24 cellular contexts compared by ENCODE assay signal in the genomic region with DNA sequence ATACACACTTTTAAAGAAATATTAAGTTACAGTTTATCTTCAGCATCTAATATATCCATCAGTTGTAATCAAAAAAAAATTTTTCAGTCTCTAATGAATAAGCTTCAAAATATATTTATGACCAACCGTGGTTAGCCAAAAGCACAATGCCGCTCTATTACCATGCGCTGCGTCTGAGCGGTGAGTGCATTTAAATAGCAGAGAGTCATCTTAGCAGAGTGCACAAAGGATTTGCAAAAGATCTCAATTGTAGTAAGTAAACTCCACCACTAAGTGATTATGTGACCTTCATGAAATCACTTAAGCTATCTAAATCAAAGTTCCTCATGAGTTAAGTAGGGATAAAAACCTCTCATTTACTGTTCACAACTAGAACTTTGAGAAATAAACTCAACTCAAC. TPM values are rescaled to one million over a fixed set of nuclear protein-coding genes. Genes with fewer than 3 reads are reported as not detected.
DNase-seq lines count a peak whose midpoint lies in the region; ATAC-seq, FAIRE-seq and TF ChIP-seq lines count a peak whose summit lies in the region.
"Had no signal": no experiment of that assay in that cellular context is flagged by ENCODE, and none has a peak within 500 bp of the region (broad histone marks: within the 10 kb centered on the region; RNA-seq: fewer than 3 reads in every experiment).

No MANE protein-coding gene starts in this region.

- H4K5ac ChIP-seq in H1 (ENCODE audit: insufficient read length, low read depth, low read length): no peak overlapping the region

- POLR2A ChIA-PET in H1 (lab: Charles Lee; ENCODE audit: partially characterized antibody): no interaction called here

- H3K4me1 ChIP-seq in OCI-LY1 (ENCODE audit: insufficient read depth, low read length, severe bottlenecking) (peaks cover 66% of the 10 kb centered on the region), H1 (replicated peaks in 1 of 4; ENCODE audit: control insufficient read depth in 3 of 4, insufficient read depth in 4 of 4, low read length in 3 of 4) (peaks cover 0 to 3% (median 1%) of the 10 kb centered on the region in 4 experiments; a peak in 2 of 7 replicates)

- ATAC-seq in HG02588 (IDR thresholded peaks at IDR 0.05; ENCODE audit: unreplicated experiment): no peak
- no peak for ATAC-seq in Right ventricle myocardium inferior
- ATAC-seq: HepG2, PC-3 had no signal

- no peak overlapping the region for H3K56ac ChIP-seq in H1 (replicated peaks; ENCODE audit: insufficient read length, low read depth, low read length)

- H3K4me1 Mint-ChIP-seq in activated CD4-positive, alpha-beta T cell treated with anti-CD3 and anti-CD28 coated beads, Interleukin-2, amount 10 ng/mL, durations not matched to agents 24 days and 14 days: peaks cover 8% of the 10 kb centered on the region

- CTCF ChIA-PET in H1 (lab: Charles Lee; ENCODE audit: partially characterized antibody): interaction anchor here (1.0 to 2.2 kb wide), 4 partner anchors 11 to 363 kb away, joined by 3 to 9 read pairs (median 6); no protein-coding TSS in a partner anchor

- H3K27ac ChIP-seq in OCI-LY1 (ENCODE audit: low read depth, low read length, poor library complexity, severe bottlenecking) (no peak overlapping the region), H1 (ENCODE audit: low read depth, low read length) (no peak overlapping the region)
- H3K27ac ChIP-seq: BLaER1 treated with 17β-estradiol and CSF1 and Interleukin-3, amounts not matched to agents 10 nM and 100 nM; SJSA1 had no signal

- H3K27me3 ChIP-seq in OCI-LY1 (ENCODE audit: insufficient read depth, low read length) (no peaks in the 10 kb centered on the region), H1 (replicated peaks in 1 of 4; ENCODE audit: control insufficient read depth in 3 of 4, extremely low read depth in 1 of 4, insufficient read depth in 3 of 4, low read length in 3 of 4) (no peaks in the 10 kb centered on the region)
- H3K27me3 ChIP-seq: BLaER1 treated with 17β-estradiol and CSF1 and Interleukin-3, amounts not matched to agents 10 nM and 100 nM; SJSA1 had no signal

- no peak for TF ChIP-seq POLR2A in H1 (IDR thresholded peaks at IDR 0.05; ENCODE audit: control extremely low read depth in 1 of 2, low read depth in 2 of 2, low read length in 2 of 2)

- H3K4me2 ChIP-seq in OCI-LY1 (ENCODE audit: low read length): peak overlapping the region; percentile 18; the same call in 1 of the 2 replicates
- H3K4me2 ChIP-seq in H1 (ENCODE audit: insufficient read depth in 1 of 2, low read depth in 2 of 2, low read length in 2 of 2): 0 out of 4 replicates have a peak overlapping the region, but pooled peaks of 1 of the 2 experiments have one; percentile 23
- H3K4me2 ChIP-seq: BLaER1 treated with 17β-estradiol and CSF1 and Interleukin-3, amounts not matched to agents 10 nM and 100 nM had no signal

- no peak overlapping the region for H2BK120ac ChIP-seq in H1 (replicated peaks; ENCODE audit: low read depth, low read length)

- H3K27me3 Mint-ChIP-seq in activated CD4-positive, alpha-beta T cell treated with anti-CD3 and anti-CD28 coated beads, Interleukin-2, amount 10 ng/mL, durations not matched to agents 24 days and 14 days: peaks cover 4% of the 10 kb centered on the region
- H3K27me3 Mint-ChIP-seq: CD4-positive, alpha-beta T cell had no signal

- intact Hi-C loops in activated CD4-positive, alpha-beta T cell treated with anti-CD3 and anti-CD28 coated beads, Interleukin-2, amount 10 ng/mL, durations not matched to agents 24 days and 14 days (cut with micrococcal nuclease): no loop called here
- intact Hi-C loops in Right ventricle myocardium inferior (cut with DNase I): no loop called here

- no peaks in the 10 kb centered on the region for H3K36me3 Mint-ChIP-seq in activated CD4-positive, alpha-beta T cell treated with anti-CD3 and anti-CD28 coated beads, Interleukin-2, amount 10 ng/mL, durations not matched to agents 24 days and 14 days (ENCODE audit: low read depth)

- WGBS in H1 (ENCODE audit: extremely low coverage in 1 of 2, insufficient coverage in 1 of 2, insufficient read length in 1 of 2, insufficient replicate concordance in 2 of 2, low coverage in 1 of 2, low lambda C conversion rate in 2 of 2, missing lambda C conversion rate in 1 of 2), 2 experiments: 62% methylated on average over 5 of the region's 5 CpGs; no CpG with 5 or more reads in 1 of the 2 experiments

- H2BK12ac ChIP-seq in H1 (ENCODE audit: low read depth, low read length): no peak overlapping the region

- H3K9me3 ChIP-seq in OCI-LY1 (ENCODE audit: low read length): no peaks in the 10 kb centered on the region
- no peaks in the 10 kb centered on the region for H3K9me3 ChIP-seq in H1 (ENCODE audit: insufficient read depth in 2 of 2, low read depth in 1 of 2, low read length in 1 of 2)
- H3K9me3 ChIP-seq: BLaER1 treated with 17β-estradiol and CSF1 and Interleukin-3, amounts not matched to agents 10 nM and 100 nM; SJSA1 had no signal

- no peak overlapping the region for H4K8ac ChIP-seq in H1 (ENCODE audit: extremely low read depth, insufficient read depth, low read length)

- H3K4ac ChIP-seq in H1 (replicated peaks; ENCODE audit: insufficient read length, low read depth, low read length): no peak overlapping the region

- H3K79me2 ChIP-seq in OCI-LY1 (ENCODE audit: insufficient read depth, low read length): peaks cover 22% of the 10 kb centered on the region
- H3K79me2 ChIP-seq in H1 (ENCODE audit: control insufficient read depth in 1 of 2, insufficient read depth in 2 of 2, low read length in 2 of 2): no peaks in the 10 kb centered on the region

- no peak for TF ChIP-seq EP300 in H1 (IDR thresholded peaks at IDR 0.05; ENCODE audit: borderline replicate concordance in 1 of 2, low read depth in 2 of 2, low read length in 2 of 2)

- H3K9ac ChIP-seq in OCI-LY1 (ENCODE audit: low read length) (no peak overlapping the region), H1 (replicated peaks in 1 of 4; ENCODE audit: extremely low read depth in 1 of 4, low read depth in 3 of 4, low read length in 3 of 4) (no peak overlapping the region)
- H3K9ac ChIP-seq: BLaER1 treated with 17β-estradiol and CSF1 and Interleukin-3, amounts not matched to agents 10 nM and 100 nM had no signal

- H3K18ac ChIP-seq in H1 (ENCODE audit: extremely low read depth, low read length): no peak overlapping the region

- no peak overlapping the region for H2AK5ac ChIP-seq in H1 (ENCODE audit: low read depth, low read length)

- H3K36me3 ChIP-seq in OCI-LY1 (ENCODE audit: insufficient read depth, low read length): no peaks in the 10 kb centered on the region
- H3K36me3 ChIP-seq in H1 (ENCODE audit: control insufficient read depth in 2 of 4, insufficient read depth in 4 of 4, low read length in 3 of 4): no peaks in the 10 kb centered on the region
- H3K36me3 ChIP-seq: BLaER1 treated with 17β-estradiol and CSF1 and Interleukin-3, amounts not matched to agents 10 nM and 100 nM; SJSA1 had no signal

- no peak overlapping the region for H3K4me3 Mint-ChIP-seq in activated CD4-positive, alpha-beta T cell treated with anti-CD3 and anti-CD28 coated beads, Interleukin-2, amount 10 ng/mL, durations not matched to agents 24 days and 14 days
- H3K4me3 Mint-ChIP-seq: CD4-positive, alpha-beta T cell had no signal

- peak; percentile 28 for FAIRE-seq in H1 (lab: Jason Lieb, UNC)
- FAIRE-seq: A204.1, G401.6, HepG2 had no signal

- no peak overlapping the region for H3K14ac ChIP-seq in H1 (ENCODE audit: insufficient read length)

- no peaks in the 10 kb centered on the region for H4K20me1 ChIP-seq in OCI-LY1 (ENCODE audit: insufficient read depth, low read length)
- H4K20me1 ChIP-seq in H1 (replicated peaks in 1 of 2; ENCODE audit: control insufficient read depth in 1 of 2, insufficient read depth in 2 of 2, low read length in 2 of 2): no peaks in the 10 kb centered on the region
- H4K20me1 ChIP-seq: BLaER1 treated with 17β-estradiol and CSF1 and Interleukin-3, amounts not matched to agents 10 nM and 100 nM had no signal

- no peak overlapping the region for H3K23ac ChIP-seq in H1 (ENCODE audit: insufficient read length)

- no peaks in the 10 kb centered on the region for H3K23me2 ChIP-seq in H1 (ENCODE audit: low read depth, low read length)

- H2AFZ ChIP-seq in OCI-LY1 (ENCODE audit: low read length) (no peak overlapping the region), H1 (ENCODE audit: low read length) (peak overlapping the region; percentile 6; the same call in 1 of the 2 replicates)

- no peak for TF ChIP-seq RAD21 in H1 (IDR thresholded peaks at IDR 0.05 in 1 of 2, conservative IDR thresholded peaks at IDR 0.05 in 1 of 2; ENCODE audit: low read depth in 2 of 2, low read length in 2 of 2)

- no peak overlapping the region for H4K91ac ChIP-seq in H1 (replicated peaks; ENCODE audit: insufficient read length, low read length)

- H3K4me3 ChIP-seq in OCI-LY1 (ENCODE audit: low read depth, low read length, poor library complexity, severe bottlenecking): no peak overlapping the region
- no peak overlapping the region for H3K4me3 ChIP-seq in H1 (ENCODE audit: extremely low read depth in 1 of 4, insufficient read depth in 2 of 4, low read depth in 3 of 4, low read length in 4 of 4)
- H3K4me3 ChIP-seq: BLaER1 treated with 17β-estradiol and CSF1 and Interleukin-3, amounts not matched to agents 10 nM and 100 nM; SJSA1 had no signal

- TF ChIP-seq CTCF in OCI-LY1 (IDR thresholded peaks at IDR 0.05; ENCODE audit: low read length): no peak
- TF ChIP-seq CTCF in H1 (IDR thresholded peaks at IDR 0.05; ENCODE audit: control extremely low read depth in 1 of 3, insufficient read depth in 1 of 3, low read depth in 1 of 3, low read length in 3 of 3): no peak

- H3K79me1 ChIP-seq in H1 (ENCODE audit: low read depth, low read length): no peaks in the 10 kb centered on the region

- H2BK20ac ChIP-seq in H1 (ENCODE audit: low read length): no peak overlapping the region

- no peak overlapping the region for H2BK15ac ChIP-seq in H1 (ENCODE audit: low read length)

- H2BK5ac ChIP-seq in H1 (ENCODE audit: low read depth, low read length): no peak overlapping the region

- H3F3A ChIP-seq in OCI-LY1 (ENCODE audit: insufficient read depth, low read length): no peaks in the 10 kb centered on the region

- peak; percentile 34 for DNase-seq in activated CD4-positive, alpha-beta T cell treated with anti-CD3 and anti-CD28 coated beads, Interleukin-2, amount 10 ng/mL, durations not matched to agents 24 days and 14 days
- DNase-seq in activated CD4-positive, alpha-beta T cell treated with anti-CD3 and anti-CD28 coated beads for 4 hours: no peak
- no peak for DNase-seq in H1 (ENCODE audit: low read depth in 1 of 2, low spot score in 2 of 2)
- no peak for DNase-seq in activated CD8-positive, alpha-beta memory T cell treated with anti-CD3 and anti-CD28 coated beads for 24 hours
- DNase-seq in Right ventricle myocardium inferior (ENCODE audit: missing footprints): no peak
- DNase-seq: AML-193; CD4-positive, alpha-beta T cell; GOT3; Karpas-422; NCI-H1092 treated with DMSO at 0.1 percent for 48 hours; NCI-H1436; NCI-H187; NCI-H446; NCI-H524 treated with DMSO at 0.1 percent for 48 hours; PC-3; Right ventricle myocardium superior; T-helper 1 cell had no signal

- peaks cover 8% of the 10 kb centered on the region for H3K9me3 Mint-ChIP-seq in activated CD4-positive, alpha-beta T cell treated with anti-CD3 and anti-CD28 coated beads, Interleukin-2, amount 10 ng/mL, durations not matched to agents 24 days and 14 days
- H3K9me3 Mint-ChIP-seq: CD4-positive, alpha-beta T cell had no signal

- no peaks in the 10 kb centered on the region for H3K9me2 ChIP-seq in OCI-LY1 (ENCODE audit: low read depth, low read length)

- H3K27ac Mint-ChIP-seq in activated CD4-positive, alpha-beta T cell treated with anti-CD3 and anti-CD28 coated beads, Interleukin-2, amount 10 ng/mL, durations not matched to agents 24 days and 14 days: no peak overlapping the region
- H3K27ac Mint-ChIP-seq: CD4-positive, alpha-beta T cell had no signal

RNA-seq across cellular contexts. Expression of a gene that starts 4.9 kb away (rescaled TPM):
- 0.98 and 1.1 TPM in 2 replicates for total RNA-seq in activated CD4-positive, alpha-beta T cell treated with anti-CD3 and anti-CD28 coated beads, Interleukin-2, amount 10 ng/mL, durations not matched to agents 24 days and 14 days
- total RNA-seq in H1 (2021; fragmentation: NEBNext Ultra II Directional; extraction: Animal tissue kit (Norgen Biotek cat#: 25700)): 0.06 TPM in 1 of 2 replicates, not detected in the other
- polyA plus RNA-seq in H1 (2011; rRNA removed): not detected in 2 replicates
- not detected for polyA plus RNA-seq in H1 (2011; cell fraction: cytosol; rRNA removed)
- 0.09 TPM for polyA plus RNA-seq in H1 (2011; cell fraction: nucleus; rRNA removed)
- polyA plus RNA-seq in H1 (2012, experiment 1 of 2): not detected in 4 replicates
- polyA plus RNA-seq in H1 (2012, experiment 2 of 2): not detected
- 0.02 TPM for polyA plus RNA-seq in H1 (2013, experiment 1 of 2)
- polyA plus RNA-seq in H1 (2013, experiment 2 of 2): 0.09 TPM
- polyA minus RNA-seq in H1 (2011; rRNA and poly(A)+ RNA removed): 0.09 TPM in 1 of 2 replicates, not detected in the other
- polyA minus RNA-seq in H1 (2011; cell fraction: cytosol; rRNA and poly(A)+ RNA removed): not detected
- not detected for polyA minus RNA-seq in H1 (2011; cell fraction: nucleus; rRNA and poly(A)+ RNA removed)
- not detected for total RNA-seq in Right ventricle myocardium inferior
- total RNA-seq: HepG2, SJSA1 had no signal
- polyA plus RNA-seq: HepG2 had no signal
